ENCODE assay signal across 8 cellular contexts in the genomic region with DNA sequence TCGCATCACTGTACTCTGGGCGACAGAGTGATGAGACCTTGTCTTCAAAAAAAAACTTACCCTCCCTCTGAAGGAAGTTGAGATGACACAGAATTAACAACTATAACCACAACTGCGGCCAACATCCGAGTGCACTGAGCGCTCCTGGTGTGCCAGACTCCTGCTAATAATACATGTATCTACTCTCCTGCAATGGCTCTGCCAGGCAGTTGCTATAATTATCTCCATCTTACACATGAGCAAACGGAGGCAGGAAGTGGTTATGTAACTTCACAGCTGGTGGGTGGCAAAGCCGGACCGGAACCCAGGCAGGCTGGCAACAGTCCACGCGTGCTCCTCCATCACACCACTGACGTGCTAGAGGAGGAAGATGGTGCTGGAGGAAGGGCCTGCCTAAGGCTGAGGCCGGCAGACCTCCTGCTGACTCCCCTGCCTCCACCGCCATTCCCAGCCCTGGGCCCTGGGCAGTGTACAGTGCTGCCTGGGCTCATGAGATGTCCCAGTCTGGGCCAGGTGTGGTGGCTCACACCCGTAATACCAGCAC. TPM values are rescaled to one million over a fixed set of nuclear protein-coding genes. Genes with fewer than 3 reads are reported as not detected.
A peak's percentile ranks its signal among the peaks of the same experiment; 100 is the strongest.
DNase-seq lines count a peak whose midpoint lies in the region; ATAC-seq and TF ChIP-seq lines count a peak whose summit lies in the region.

No MANE protein-coding gene starts in this region.

- peaks cover 32% of the 10 kb centered on the region for H3K36me3 ChIP-seq in DND-41 (ENCODE audit: insufficient read depth, low read length)
- H3K36me3 ChIP-seq in effector memory CD4-positive, alpha-beta T cell (ENCODE audit: control insufficient read depth, insufficient read depth, low read length), result no peaks in the 10 kb centered on the region

- peak overlapping the region; percentile 81 for H3K27ac ChIP-seq in DND-41 (ENCODE audit: low read length)
- peak overlapping the region; percentile 71 for H3K27ac ChIP-seq in effector memory CD4-positive, alpha-beta T cell (ENCODE audit: insufficient read depth, low read length, poor library complexity, severe bottlenecking)
- peak overlapping the region; percentile 58 for H3K27ac ChIP-seq in substantia nigra (ENCODE audit: low read depth, low read length, poor library complexity, severe bottlenecking)

- H3K27ac Mint-ChIP-seq in type B pancreatic cell, result no peak overlapping the region

- peak overlapping the region; percentile 51 for H3K4me2 ChIP-seq in DND-41 (ENCODE audit: insufficient read depth, low read length)

- H3K27me3 ChIP-seq in DND-41 (ENCODE audit: insufficient read depth, low read length, poor library complexity), result no peaks in the 10 kb centered on the region
- H3K27me3 ChIP-seq in effector memory CD4-positive, alpha-beta T cell (replicated peaks; ENCODE audit: control insufficient read depth, insufficient read depth, low read length, poor library complexity, severe bottlenecking), result no peaks in the 10 kb centered on the region

- no peak for TF ChIP-seq CTCF in DND-41 (IDR thresholded peaks at IDR 0.05; ENCODE audit: borderline replicate concordance, extremely low read depth, low read length, poor library complexity, severe bottlenecking)
- TF ChIP-seq CTCF in type B pancreatic cell (conservative IDR thresholded peaks at IDR 0.05), result no peak

- no peak overlapping the region for H3K4me3 ChIP-seq in DND-41 (ENCODE audit: low read depth in 1 of 2, low read length in 2 of 2)
- H3K4me3 ChIP-seq in effector memory CD4-positive, alpha-beta T cell (ENCODE audit: insufficient read depth, low read depth, low read length, poor library complexity, severe bottlenecking), result no peak overlapping the region

- H2AFZ ChIP-seq in DND-41 (ENCODE audit: low read depth, low read length), result no peak overlapping the region

- H3K9ac ChIP-seq in DND-41 (ENCODE audit: low read depth, low read length), result peak overlapping the region; percentile 34

- H3K4me1 ChIP-seq in DND-41 (ENCODE audit: insufficient read depth, low read length), result peaks cover 28% of the 10 kb centered on the region
- peaks cover 28% of the 10 kb centered on the region for H3K4me1 ChIP-seq in effector memory CD4-positive, alpha-beta T cell (ENCODE audit: control insufficient read depth, insufficient read depth, low read length, poor library complexity, severe bottlenecking)

- no peaks in the 10 kb centered on the region for H3K4me1 Mint-ChIP-seq in type B pancreatic cell (ENCODE audit: unreplicated experiment)

- peak; percentile 98 for ATAC-seq in DND-41 (ENCODE audit: insufficient read depth, low read depth)
- peak; percentile 72 for ATAC-seq in HG02610 (IDR thresholded peaks at IDR 0.05; ENCODE audit: unreplicated experiment)

- H3K36me3 Mint-ChIP-seq in type B pancreatic cell, result peaks cover 12% of the 10 kb centered on the region

- peaks cover 23% of the 10 kb centered on the region for H4K20me1 ChIP-seq in DND-41 (ENCODE audit: insufficient read depth, low read length)

- no peaks in the 10 kb centered on the region for H3K9me3 ChIP-seq in DND-41 (ENCODE audit: insufficient read depth, low read length, severe bottlenecking)
- no peaks in the 10 kb centered on the region for H3K9me3 ChIP-seq in effector memory CD4-positive, alpha-beta T cell (ENCODE audit: control insufficient read depth, low read length)

- H3K4me3 Mint-ChIP-seq in type B pancreatic cell, result no peak overlapping the region

- DNase-seq in DND-41 (peak; percentile 88), NCI-H460 (ENCODE audit: extremely low read depth, low read depth) (peak; percentile 52), non-pigmented ciliary epithelial cell (ENCODE audit: low read depth) (peak; percentile 53), substantia nigra (lab: John Stamatoyannopoulos, UW) (peak in 38 of 49 donors; percentile 8 to 92 (median 33)), type B pancreatic cell (ENCODE audit: extremely low spot score, unreplicated experiment) (no peak)
- peak; percentile 87 for DNase-seq in activated CD8-positive, alpha-beta memory T cell treated with anti-CD3 and anti-CD28 coated beads for 24 hours
- peak; percentile 67 to 72 (median 71) for DNase-seq in effector memory CD4-positive, alpha-beta T cell

- no peaks in the 10 kb centered on the region for H3K27me3 Mint-ChIP-seq in type B pancreatic cell

- no peaks in the 10 kb centered on the region for H3K9me3 Mint-ChIP-seq in type B pancreatic cell

- H3K79me2 ChIP-seq in DND-41 (ENCODE audit: insufficient read depth, low read length), result peaks cover 37% of the 10 kb centered on the region

RNA-seq across cellular contexts. Expression of a gene that starts 12.6 kb away (rescaled TPM):
- total RNA-seq in NCI-H460 (2014; rRNA removed; shearing (Covaris generic)), result 13.5 and 17.9 TPM in 2 replicates
- polyA plus RNA-seq in NCI-H460 (2014; cell fraction: nucleus; rRNA removed), result 15.2 and 15.9 TPM in 2 replicates
- 33.0 and 63.7 TPM in 2 replicates for total RNA-seq in type B pancreatic cell (ENCODE audit: low replicate concordance)

RNA-seq across cellular contexts. Expression of a gene that starts 12.8 kb away (rescaled TPM):
- not detected in 2 replicates for total RNA-seq in NCI-H460 (2014; rRNA removed; shearing (Covaris generic))
- polyA plus RNA-seq in NCI-H460 (2014; cell fraction: nucleus; rRNA removed), result not detected in 2 replicates
- 5.6 and 6.0 TPM in 2 replicates for total RNA-seq in type B pancreatic cell (ENCODE audit: low replicate concordance)

RNA-seq across cellular contexts. Expression of a gene that starts 29.8 kb away (rescaled TPM):
- 0.32 and 0.35 TPM in 2 replicates for total RNA-seq in NCI-H460 (2014; rRNA removed; shearing (Covaris generic))
- polyA plus RNA-seq in NCI-H460 (2014; cell fraction: nucleus; rRNA removed), result not detected in 2 replicates
- total RNA-seq in type B pancreatic cell (ENCODE audit: low replicate concordance), result 1.8 and 2.6 TPM in 2 replicates

RNA-seq across cellular contexts. Expression of a gene that starts 33.2 kb away (rescaled TPM):
- total RNA-seq in NCI-H460 (2014; rRNA removed; shearing (Covaris generic)), result 5.7 and 8.1 TPM in 2 replicates
- 18.1 and 22.9 TPM in 2 replicates for polyA plus RNA-seq in NCI-H460 (2014; cell fraction: nucleus; rRNA removed)
- 37.1 and 41.5 TPM in 2 replicates for total RNA-seq in type B pancreatic cell (ENCODE audit: low replicate concordance)

RNA-seq across cellular contexts. Expression of a gene that starts 33.6 kb away (rescaled TPM):
- 4.4 and 4.6 TPM in 2 replicates for total RNA-seq in NCI-H460 (2014; rRNA removed; shearing (Covaris generic))
- polyA plus RNA-seq in NCI-H460 (2014; cell fraction: nucleus; rRNA removed), result 21.7 and 30.3 TPM in 2 replicates
- 17.3 and 18.7 TPM in 2 replicates for total RNA-seq in type B pancreatic cell (ENCODE audit: low replicate concordance)
